Comparison of ENCODE assay signal across 24 cellular contexts in genomic region chr2:236107536-236107935, GRCh38.
DNase-seq lines count a peak whose midpoint lies in the region; ATAC-seq and TF ChIP-seq lines count a peak whose summit lies in the region.
"Had no signal": no experiment of that assay in that cellular context is flagged by ENCODE, and none has a peak within 500 bp of the region (broad histone marks: within the 10 kb centered on the region; RNA-seq: fewer than 3 reads in every experiment).

No MANE protein-coding gene starts in this region.

- H3K4me3 ChIP-seq in H7 (ENCODE audit: insufficient read depth, low read depth, low read length) (no peak overlapping the region), endodermal cell (ENCODE audit: low read length) (no peak overlapping the region)
- H3K4me3 ChIP-seq: A549 had no signal

- H3K4me1 Mint-ChIP-seq in endodermal cell (peaks cover 13% of the 10 kb centered on the region), nephron progenitor cell (peaks cover 55% of the 10 kb centered on the region)
- H3K4me1 Mint-ChIP-seq: B cell had no signal

- H3K9ac ChIP-seq in endodermal cell (ENCODE audit: extremely low read depth, low read length, poor library complexity, severe bottlenecking) = no peak overlapping the region
- H3K9ac ChIP-seq: SK-N-SH had no signal

- H3K27me3 ChIP-seq in H7 (ENCODE audit: control insufficient read depth, insufficient read depth, low read length) (no peaks in the 10 kb centered on the region), endodermal cell (ENCODE audit: control insufficient read depth, insufficient read depth, low read length, poor library complexity, severe bottlenecking) (peaks cover 46% of the 10 kb centered on the region)

- H3K27me3 Mint-ChIP-seq in endodermal cell (ENCODE audit: insufficient read depth) (peaks cover 53% of the 10 kb centered on the region), nephron progenitor cell (ENCODE audit: low read depth, poor library complexity) (no peaks in the 10 kb centered on the region)

- TF ChIP-seq CTCF in endodermal cell (conservative IDR thresholded peaks at IDR 0.05) (no peak), nephron progenitor cell (IDR thresholded peaks at IDR 0.05) (no peak)

- H3K36me3 ChIP-seq in H7 (replicated peaks; ENCODE audit: control insufficient read depth, insufficient read depth, low read length) (no peaks in the 10 kb centered on the region), endodermal cell (ENCODE audit: control insufficient read depth, insufficient read depth, low read length) (no peaks in the 10 kb centered on the region)

- H3K27ac Mint-ChIP-seq in endodermal cell (no peak overlapping the region), nephron progenitor cell (no peak overlapping the region)
- H3K27ac Mint-ChIP-seq: B cell had no signal

- H3K27ac ChIP-seq in endodermal cell (ENCODE audit: low read depth, low read length) (peak overlapping the region; percentile 86), substantia nigra (ENCODE audit: low read depth, low read length, poor library complexity, severe bottlenecking) (peak overlapping the region; percentile 35)
- H3K27ac ChIP-seq: A549, HL-60, RWPE1 had no signal

- no peak for ATAC-seq in HG02798 (IDR thresholded peaks at IDR 0.05; ENCODE audit: poor library complexity, unreplicated experiment)

- H3K4me3 Mint-ChIP-seq in endodermal cell = no peak overlapping the region
- peak overlapping the region; percentile 46 for H3K4me3 Mint-ChIP-seq in nephron progenitor cell
- H3K4me3 Mint-ChIP-seq: B cell had no signal

- H3K9me3 ChIP-seq in endodermal cell (ENCODE audit: control insufficient read depth, low read length) = no peaks in the 10 kb centered on the region
- H3K9me3 ChIP-seq: A549, SK-N-SH had no signal

- peaks cover 3% of the 10 kb centered on the region for H3K4me1 ChIP-seq in endodermal cell (ENCODE audit: control insufficient read depth, insufficient read depth, low read length)
- H3K4me1 ChIP-seq: A549 had no signal

- WGBS in endodermal cell (ENCODE audit: insufficient coverage in 1 of 2, insufficient read length in 1 of 2), 2 experiments = 83 to 90% methylated on average over 3 to 9 of the region's 11 CpGs

- DNase-seq in H7 = peak; percentile 67
- DNase-seq in endodermal cell = no peak
- no peak for DNase-seq in nephron progenitor cell
- DNase-seq in substantia nigra (lab: John Stamatoyannopoulos, UW) = no peak
- DNase-seq in inferior parietal cortex (ENCODE audit: extremely low spot score) = no peak
- DNase-seq in NCI-H1436 treated with DMSO at 0.1 percent for 48 hours (lab: John Stamatoyannopoulos, UW) = no peak
- DNase-seq: DMS53, GDM1, GOT3, KBM-7, MM.1S, NCI-H1092, NCI-H146, NCI-H2029, NCI-H2227 treated with DMSO at 0.1 percent for 48 hours, NCI-H510A treated with DMSO at 0.1 percent for 48 hours, NCI-H748 treated with DMSO at 0.1 percent for 48 hours, SHP77 treated with DMSO at 0.1 percent for 48 hours, SK-N-SH had no signal

- H3K36me3 Mint-ChIP-seq in endodermal cell (ENCODE audit: low read depth) = no peaks in the 10 kb centered on the region
- H3K36me3 Mint-ChIP-seq in nephron progenitor cell (ENCODE audit: low read depth) = peaks cover 8% of the 10 kb centered on the region

- peaks cover 1% of the 10 kb centered on the region for H3K9me3 Mint-ChIP-seq in endodermal cell
- H3K9me3 Mint-ChIP-seq in nephron progenitor cell = peaks cover 4% of the 10 kb centered on the region
